In the genomic region with DNA sequence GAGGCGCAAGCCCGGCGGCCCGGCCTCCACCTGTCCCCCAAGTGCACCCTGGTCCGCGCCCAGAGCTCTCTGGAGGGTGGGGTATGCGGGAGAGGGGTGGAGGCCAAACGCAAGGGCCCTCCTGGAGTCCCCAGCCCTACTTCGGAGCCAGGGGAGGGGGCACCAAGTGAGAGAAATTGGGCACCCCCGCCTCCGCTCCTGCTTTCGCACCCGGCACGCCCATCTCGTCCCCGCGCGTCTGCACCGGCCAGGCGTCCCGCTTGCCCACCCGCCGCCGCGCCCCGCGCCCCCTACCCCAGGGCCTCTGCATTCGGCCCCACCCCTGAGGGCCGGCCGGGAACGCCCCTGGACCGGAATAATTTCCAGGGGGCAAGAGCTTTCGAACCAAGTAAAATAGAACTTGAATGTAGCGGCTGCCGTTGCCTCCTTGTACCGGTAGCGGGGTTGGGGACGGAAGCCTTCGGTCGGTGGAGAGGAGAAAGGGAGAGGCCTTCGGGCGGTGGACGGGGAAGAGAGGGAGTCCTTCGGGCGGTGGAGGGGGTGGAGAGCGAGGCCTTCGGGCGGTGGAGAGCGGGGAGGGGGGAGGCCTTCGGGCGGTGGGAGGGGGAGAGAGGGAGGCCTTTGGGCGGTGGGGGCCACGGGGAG, we compare ENCODE assay signal across 2 cellular contexts.
TF ChIP-seq lines count a peak whose summit lies in the region.

No MANE protein-coding gene starts in this region.

TF ChIP-seq in HCT116, 20 proteins besides CTCF, POLR2A, EP300 and RAD21:
- TF ChIP-seq ZFX (IDR thresholded peaks at IDR 0.05) (0 out of 2 replicates have a peak, but pooled peaks have one; percentile 48), EGR1 (IDR thresholded peaks at IDR 0.05; ENCODE audit: low read depth) (no peak), YY1 (IDR thresholded peaks at IDR 0.05; ENCODE audit: extremely low read depth, insufficient replicate concordance, low read depth, low read length) (no peak)
- TF ChIP-seq, protein P1, sequence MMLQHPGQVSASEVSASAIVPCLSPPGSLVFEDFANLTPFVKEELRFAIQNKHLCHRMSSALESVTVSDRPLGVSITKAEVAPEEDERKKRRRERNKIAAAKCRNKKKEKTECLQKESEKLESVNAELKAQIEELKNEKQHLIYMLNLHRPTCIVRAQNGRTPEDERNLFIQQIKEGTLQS (IDR thresholded peaks at IDR 0.05): no peak

TF ChIP-seq in K562, 482 proteins besides CTCF, POLR2A, EP300 and RAD21 (continues in another document):
- TF ChIP-seq RBFOX2 (IDR thresholded peaks at IDR 0.05; ENCODE audit: low read depth, low read length) (peak; percentile 36), SIN3A (IDR thresholded peaks at IDR 0.05; ENCODE audit: borderline replicate concordance in 2 of 2, control insufficient read depth in 1 of 2, low read depth in 2 of 2, low read length in 2 of 2) (peak in 1 of 2 experiments; percentile 38; a peak in 2 of 4 replicates), DDX20 (tag; IDR thresholded peaks at IDR 0.05; ENCODE audit: low read depth) (no peak), HNRNPL (IDR thresholded peaks at IDR 0.05; ENCODE audit: low read depth, low read length) (no peak), ZNF395 (CRISPR knock-in tag; IDR thresholded peaks at IDR 0.05) (0 out of 2 replicates have a peak, but pooled peaks have one; percentile 23), ZNF507 (tag; conservative IDR thresholded peaks at IDR 0.05) (no peak), ELK3 (CRISPR knock-in tag; IDR thresholded peaks at IDR 0.05) (no peak), DMBX1 (CRISPR knock-in tag; IDR thresholded peaks at IDR 0.05; ENCODE audit: borderline replicate concordance) (no peak), NR0B1 (IDR thresholded peaks at IDR 0.05; ENCODE audit: partially characterized antibody) (no peak), GABPB1 (CRISPR knock-in tag; IDR thresholded peaks at IDR 0.05) (peak; percentile 5; the same call in 1 of the 2 replicates), CBX5 (IDR thresholded peaks at IDR 0.05; ENCODE audit: borderline replicate concordance, low read depth) (no peak), HIVEP1 (CRISPR knock-in tag; IDR thresholded peaks at IDR 0.05) (no peak), NCOA1 (IDR thresholded peaks at IDR 0.05; ENCODE audit: low read depth) (no peak), ZNF143 (CRISPR knock-in tag; IDR thresholded peaks at IDR 0.05) (no peak), TARDBP (IDR thresholded peaks at IDR 0.05) (no peak), SIN3B (IDR thresholded peaks at IDR 0.05; ENCODE audit: low read depth) (no peak), PHF8 (IDR thresholded peaks at IDR 0.05; ENCODE audit: borderline replicate concordance, low read length) (peak; percentile 11; the same call in 1 of the 2 replicates), NFATC3 (IDR thresholded peaks at IDR 0.05) (no peak), ZNF174 (CRISPR knock-in tag; IDR thresholded peaks at IDR 0.05) (no peak), SNRNP70 (optimal IDR thresholded peaks at IDR 0.05; ENCODE audit: low read depth, low read length) (no peak), NCOR1 (IDR thresholded peaks at IDR 0.05) (peak; percentile 8; the same call in 1 of the 2 replicates), ATF4 (CRISPR knock-in tag; IDR thresholded peaks at IDR 0.05) (no peak), POLR2G (IDR thresholded peaks at IDR 0.05; ENCODE audit: low read depth, low read length) (no peak), PTRF (tag; IDR thresholded peaks at IDR 0.05) (no peak), RBM22 (IDR thresholded peaks at IDR 0.05; ENCODE audit: low read depth, low read length, poor library complexity, severe bottlenecking) (peak; percentile 61), PML (IDR thresholded peaks at IDR 0.05; ENCODE audit: low read length) (no peak), HOMEZ (CRISPR knock-in tag; IDR thresholded peaks at IDR 0.05) (no peak), EGR1 (conservative IDR thresholded peaks at IDR 0.05) (peak; percentile 28; the same call in 1 of the 2 replicates), ZFX (CRISPR knock-in tag; IDR thresholded peaks at IDR 0.05) (peak; percentile 44), THRB (CRISPR knock-in tag; conservative IDR thresholded peaks at IDR 0.05) (no peak), ZNF551 (CRISPR knock-in tag; IDR thresholded peaks at IDR 0.05) (no peak), ETV1 (tag; conservative IDR thresholded peaks at IDR 0.05; ENCODE audit: low read depth) (no peak), ZZZ3 (IDR thresholded peaks at IDR 0.05) (no peak), CREB1 (IDR thresholded peaks at IDR 0.05) (no peak), CREB1 (CRISPR knock-in tag; IDR thresholded peaks at IDR 0.05) (no peak), YY1 (IDR thresholded peaks at IDR 0.05; ENCODE audit: borderline replicate concordance in 1 of 3, control insufficient read depth in 1 of 3, extremely low read depth in 1 of 3, insufficient read depth in 3 of 3, insufficient read length in 1 of 3, insufficient replicate concordance in 2 of 3, low read depth in 1 of 3, low read length in 2 of 3) (no peak), ZBTB7A (IDR thresholded peaks at IDR 0.05; ENCODE audit: borderline replicate concordance, control insufficient read depth, low read depth, low read length) (peak; percentile 10; the same call in 1 of the 2 replicates), JUN (IDR thresholded peaks at IDR 0.05; ENCODE audit: borderline replicate concordance, low read depth, low read length) (no peak), JUN (CRISPR knock-in tag; IDR thresholded peaks at IDR 0.05; ENCODE audit: borderline replicate concordance) (0 out of 2 replicates have a peak, but pooled peaks have one; percentile 5), NR2F6 (CRISPR knock-in tag; IDR thresholded peaks at IDR 0.05) (no peak), RBBP5 (IDR thresholded peaks at IDR 0.05; ENCODE audit: borderline replicate concordance, insufficient read depth, low read length, poor library complexity, severe bottlenecking) (no peak), NR3C1 (CRISPR knock-in tag; IDR thresholded peaks at IDR 0.05) (0 out of 2 replicates have a peak, but pooled peaks have one; percentile 23)
- TF ChIP-seq, protein P2, sequence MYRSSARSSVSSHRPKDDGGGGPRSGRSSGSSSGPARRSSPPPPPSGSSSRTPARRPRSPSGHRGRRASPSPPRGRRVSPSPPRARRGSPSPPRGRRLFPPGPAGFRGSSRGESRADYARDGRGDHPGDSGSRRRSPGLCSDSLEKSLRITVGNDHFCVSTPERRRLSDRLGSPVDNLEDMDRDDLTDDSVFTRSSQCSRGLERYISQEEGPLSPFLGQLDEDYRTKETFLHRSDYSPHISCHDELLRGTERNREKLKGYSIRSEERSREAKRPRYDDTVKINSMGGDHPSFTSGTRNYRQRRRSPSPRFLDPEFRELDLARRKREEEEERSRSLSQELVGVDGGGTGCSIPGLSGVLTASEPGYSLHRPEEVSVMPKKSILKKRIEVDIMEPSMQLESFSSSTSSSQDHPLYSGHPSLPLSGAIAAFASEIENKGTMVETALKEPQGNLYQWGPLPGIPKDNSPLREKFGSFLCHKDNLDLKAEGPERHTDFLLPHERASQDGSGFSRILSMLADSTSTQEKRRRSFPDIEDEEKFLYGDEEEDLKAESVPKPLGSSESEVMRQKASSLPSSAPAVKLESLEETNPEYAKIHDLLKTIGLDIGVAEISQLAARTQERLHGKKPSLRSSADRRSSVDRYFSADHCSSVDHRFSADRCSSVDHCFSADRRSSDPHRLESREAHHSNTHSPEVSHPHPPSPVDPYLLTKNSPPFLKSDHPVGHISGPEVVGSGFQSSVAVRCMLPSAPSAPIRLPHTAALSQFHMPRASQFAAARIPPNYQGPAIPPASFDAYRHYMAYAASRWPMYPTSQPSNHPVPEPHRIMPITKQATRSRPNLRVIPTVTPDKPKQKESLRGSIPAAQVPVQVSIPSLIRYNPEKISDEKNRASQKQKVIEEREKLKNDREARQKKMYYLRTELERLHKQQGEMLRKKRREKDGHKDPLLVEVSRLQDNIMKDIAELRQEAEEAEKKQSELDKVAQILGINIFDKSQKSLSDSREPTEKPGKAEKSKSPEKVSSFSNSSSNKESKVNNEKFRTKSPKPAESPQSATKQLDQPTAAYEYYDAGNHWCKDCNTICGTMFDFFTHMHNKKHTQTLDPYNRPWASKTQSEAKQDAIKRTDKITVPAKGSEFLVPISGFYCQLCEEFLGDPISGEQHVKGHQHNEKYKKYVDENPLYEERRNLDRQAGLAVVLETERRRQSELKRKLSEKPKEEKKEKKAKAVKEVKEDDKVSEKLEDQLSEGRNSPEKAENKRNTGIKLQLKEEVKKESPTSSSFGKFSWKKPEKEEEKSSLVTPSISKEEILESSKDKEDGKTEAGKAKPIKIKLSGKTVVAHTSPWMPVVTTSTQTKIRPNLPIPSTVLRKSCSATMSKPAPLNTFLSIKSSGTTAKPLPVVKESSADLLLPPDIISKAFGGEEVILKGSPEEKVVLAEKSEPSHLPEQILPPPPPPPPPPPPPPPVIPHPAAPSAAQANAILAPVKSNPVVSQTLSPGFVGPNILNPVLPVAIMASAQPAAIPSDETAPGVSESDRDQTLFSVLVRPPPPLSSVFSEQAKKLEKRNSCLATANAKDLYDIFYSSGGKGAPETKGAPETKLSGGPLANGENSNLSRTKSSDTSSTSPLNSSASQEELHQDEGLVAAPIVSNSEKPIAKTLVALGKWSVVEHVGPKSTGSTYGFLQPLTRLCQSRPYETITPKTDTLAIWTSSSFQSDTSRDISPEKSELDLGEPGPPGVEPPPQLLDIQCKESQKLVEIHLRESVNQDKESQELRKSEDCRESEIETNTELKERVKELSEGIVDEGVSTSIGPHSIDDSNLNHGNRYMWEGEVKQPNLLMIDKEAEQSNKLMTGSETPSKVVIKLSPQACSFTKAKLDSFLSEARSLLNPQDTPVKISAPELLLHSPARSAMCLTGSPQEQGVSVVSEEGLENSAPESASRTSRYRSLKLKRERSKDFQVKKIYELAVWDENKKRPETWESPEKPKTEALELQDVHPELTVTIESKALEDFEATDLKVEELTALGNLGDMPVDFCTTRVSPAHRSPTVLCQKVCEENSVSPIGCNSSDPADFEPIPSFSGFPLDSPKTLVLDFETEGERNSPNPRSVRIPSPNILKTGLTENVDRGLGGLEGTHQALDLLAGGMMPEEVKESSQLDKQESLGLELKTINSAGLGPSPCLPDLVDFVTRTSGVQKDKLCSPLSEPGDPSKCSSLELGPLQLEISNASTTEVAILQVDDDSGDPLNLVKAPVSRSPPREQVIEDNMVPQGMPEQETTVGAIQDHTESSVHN (IDR thresholded peaks at IDR 0.05; ENCODE audit: borderline replicate concordance in 1 of 2, low read depth in 1 of 2): no peak
